Comparison of ENCODE assay signal across 8 cellular contexts in the genomic region with DNA sequence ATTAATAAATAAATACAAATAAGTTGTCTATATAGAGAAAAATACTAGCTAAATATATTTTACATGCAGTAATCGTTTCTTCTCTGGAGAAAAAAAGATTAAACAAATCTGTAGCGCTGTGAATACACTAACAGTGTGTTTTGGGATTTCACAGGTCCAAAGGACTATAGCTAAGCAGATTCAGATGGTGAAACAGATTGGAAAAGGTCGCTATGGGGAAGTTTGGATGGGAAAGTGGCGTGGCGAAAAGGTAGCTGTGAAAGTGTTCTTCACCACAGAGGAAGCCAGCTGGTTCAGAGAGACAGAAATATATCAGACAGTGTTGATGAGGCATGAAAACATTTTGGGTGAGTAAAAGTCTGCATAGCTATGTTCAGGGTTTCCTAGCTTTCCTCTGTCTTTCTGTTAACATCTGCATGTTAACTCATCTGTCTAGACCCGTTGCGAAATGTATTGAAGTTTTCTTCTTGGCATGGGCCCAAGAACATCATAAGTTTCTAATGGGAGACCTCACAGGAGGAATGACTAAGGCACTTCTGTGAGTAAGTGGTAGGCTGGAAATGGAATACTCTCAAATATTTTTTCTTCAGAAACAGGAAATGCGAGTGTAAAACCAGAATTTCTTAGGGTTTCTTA.
DNase-seq lines count a peak whose midpoint lies in the region; ATAC-seq lines count a peak whose summit lies in the region.

No MANE protein-coding gene starts in this region.

- peak overlapping the region; percentile 17 for H3K4me3 ChIP-seq in skeletal muscle cell (ENCODE audit: low read depth, low read length)

- DNase-seq in H4 (ENCODE audit: low spot score) (peak; percentile 95), RKO (ENCODE audit: low spot score) (peak; percentile 82), fibroblast of the conjunctiva (ENCODE audit: low read depth) (peak; percentile 98), skeletal muscle cell (ENCODE audit: low read depth) (peak; percentile 99), HUDEP-2 (lab: John Stamatoyannopoulos, UW; ENCODE audit: unreplicated experiment in 76 of 76) (no peak)

- ATAC-seq in GM18858 (IDR thresholded peaks at IDR 0.05; ENCODE audit: unreplicated experiment) (no peak), GM18517 (IDR thresholded peaks at IDR 0.05; ENCODE audit: unreplicated experiment) (no peak), HG03025 (IDR thresholded peaks at IDR 0.05; ENCODE audit: low FRiP score, unreplicated experiment) (no peak)

Comparison
In these comparisons a context has a peak if more than half of its experiments do, and no peak if none do; other contexts are left out.
1. DNase-seq: peak in H4 (single experiment), RKO (single experiment), fibroblast of the conjunctiva (single experiment) and skeletal muscle cell (single experiment); none in HUDEP-2 (0 of 76).